In genomic region chr12:58725400-58726105, GRCh38 we compare ENCODE assay signal across 21 cellular contexts.
DNase-seq lines count a peak whose midpoint lies in the region; ATAC-seq, FAIRE-seq and TF ChIP-seq lines count a peak whose summit lies in the region.
"Had no signal": no experiment of that assay in that cellular context is flagged by ENCODE, and none has a peak within 500 bp of the region (broad histone marks: within the 10 kb centered on the region; RNA-seq: fewer than 3 reads in every experiment).

No MANE protein-coding gene starts in this region.

- no peaks in the 10 kb centered on the region for H3F3A ChIP-seq in PC-3 (ENCODE audit: low read length, unreplicated experiment)

- CTCF ChIA-PET in A549 (lab: Yijun Ruan, JAX), result no interaction called here
- CTCF ChIA-PET in HepG2 (lab: Yijun Ruan, JAX; ENCODE audit: low intra/inter-chr PET ratio, low total read pairs), result no interaction called here
- CTCF ChIA-PET in PC-3 (lab: Charles Lee), result no interaction called here

- no peak overlapping the region for H3K27ac Mint-ChIP-seq in natural killer cell treated with Interleukin-12 subunit alpha and Interleukin-12 subunit beta and Interleukin-15 and Interleukin-18, amount 100 ng/mL, for 72 hours
- H3K27ac Mint-ChIP-seq: B cell; CD8-positive, alpha-beta T cell; GM23338; IgD-negative memory B cell had no signal

- no peaks in the 10 kb centered on the region for H3K9me3 ChIP-seq in A549
- no peaks in the 10 kb centered on the region for H3K9me3 ChIP-seq in adipocyte (ENCODE audit: control insufficient read depth, low read length)
- no peaks in the 10 kb centered on the region for H3K9me3 ChIP-seq in HepG2 (ENCODE audit: low read length)
- no peaks in the 10 kb centered on the region for H3K9me3 ChIP-seq in PC-3 (ENCODE audit: low read length)
- H3K9me3 ChIP-seq: BLaER1 treated with 17β-estradiol and CSF1 and Interleukin-3, amounts not matched to agents 10 nM and 100 nM had no signal

- H3K27ac ChIP-seq in A549 (no peak overlapping the region), HepG2 (ENCODE audit: extremely low read length, insufficient read depth, low read length) (no peak overlapping the region), PC-3 (ENCODE audit: low read length) (no peak overlapping the region)
- H3K27ac ChIP-seq: 22Rv1; BLaER1 treated with 17β-estradiol and CSF1 and Interleukin-3, amounts not matched to agents 10 nM and 100 nM; HL-60 had no signal

- POLR2A ChIA-PET in A549 (lab: Yijun Ruan, JAX) (no interaction called here), HepG2 (lab: Yijun Ruan, JAX) (no interaction called here), PC-3 (lab: Charles Lee; ENCODE audit: unreplicated experiment) (interaction anchor here (0.7 kb wide), 1 partner anchor 130 kb away, joined by 4 read pairs; no protein-coding TSS in a partner anchor)

- in situ Hi-C loops in HepG2 (cut with HindIII; ENCODE audit: extremely low pct_ligation_motif_present, low pct_unique_long_range_greater_than_20kb), result no loop called here

- H3K4me1 ChIP-seq in A549 (peaks cover 29% of the 10 kb centered on the region), adipocyte (ENCODE audit: control insufficient read depth, insufficient read depth, low read length) (peaks cover 28% of the 10 kb centered on the region), HepG2 (ENCODE audit: insufficient read depth, low read length) (no peaks in the 10 kb centered on the region), PC-3 (ENCODE audit: insufficient read depth, low read length) (no peaks in the 10 kb centered on the region)

- no peaks in the 10 kb centered on the region for H4K20me1 ChIP-seq in HepG2 (ENCODE audit: insufficient read depth, low read length)
- H4K20me1 ChIP-seq in PC-3 (ENCODE audit: low read length), result no peaks in the 10 kb centered on the region
- H4K20me1 ChIP-seq: BLaER1 treated with 17β-estradiol and CSF1 and Interleukin-3, amounts not matched to agents 10 nM and 100 nM had no signal

- no peaks in the 10 kb centered on the region for H3K27me3 ChIP-seq in adipocyte (replicated peaks; ENCODE audit: control insufficient read depth, insufficient read depth, low read length)
- no peaks in the 10 kb centered on the region; a peak in 1 of 5 replicates for H3K27me3 ChIP-seq in HepG2 (ENCODE audit: control insufficient read depth in 1 of 2, insufficient read depth in 2 of 2, low read length in 2 of 2)
- H3K27me3 ChIP-seq in PC-3 (ENCODE audit: low read length), result no peaks in the 10 kb centered on the region
- H3K27me3 ChIP-seq: BLaER1 treated with 17β-estradiol and CSF1 and Interleukin-3, amounts not matched to agents 10 nM and 100 nM had no signal

- TF ChIP-seq EP300 in A549 (IDR thresholded peaks at IDR 0.05) (no peak), HepG2 (IDR thresholded peaks at IDR 0.05; ENCODE audit: low read depth in 2 of 2, low read length in 2 of 2) (no peak), HepG2 (CRISPR knock-in tag; IDR thresholded peaks at IDR 0.05; ENCODE audit: borderline replicate concordance) (no peak)

- no peak for TF ChIP-seq POLR2A in A549 (IDR thresholded peaks at IDR 0.05; ENCODE audit: low read length)
- TF ChIP-seq POLR2A in HepG2 (IDR thresholded peaks at IDR 0.05; ENCODE audit: insufficient read depth in 1 of 2, low read depth in 2 of 2, low read length in 2 of 2), result no peak
- TF ChIP-seq POLR2A in GM12892 (IDR thresholded peaks at IDR 0.05; ENCODE audit: low read depth, low read length), result no peak

- H3K9ac ChIP-seq in adipocyte (ENCODE audit: low read length), result peak overlapping the region; percentile 39
- no peak overlapping the region for H3K9ac ChIP-seq in HepG2 (ENCODE audit: insufficient read depth, low read depth, low read length)
- no peak overlapping the region for H3K9ac ChIP-seq in PC-3 (ENCODE audit: low read length)
- H3K9ac ChIP-seq: BLaER1 treated with 17β-estradiol and CSF1 and Interleukin-3, amounts not matched to agents 10 nM and 100 nM had no signal

- peaks cover 10% of the 10 kb centered on the region for H3K9me3 Mint-ChIP-seq in natural killer cell treated with Interleukin-12 subunit alpha and Interleukin-12 subunit beta and Interleukin-15 and Interleukin-18, amount 100 ng/mL, for 72 hours
- H3K9me3 Mint-ChIP-seq: GM23338 had no signal

- H3K36me3 Mint-ChIP-seq in natural killer cell treated with Interleukin-12 subunit alpha and Interleukin-12 subunit beta and Interleukin-15 and Interleukin-18, amount 100 ng/mL, for 72 hours, result peaks cover 4% of the 10 kb centered on the region
- H3K36me3 Mint-ChIP-seq: CD8-positive, alpha-beta T cell; IgD-negative memory B cell had no signal

- H3K4me2 ChIP-seq in A549, result no peak overlapping the region
- no peak overlapping the region for H3K4me2 ChIP-seq in HepG2 (ENCODE audit: low read depth, low read length)
- no peak overlapping the region for H3K4me2 ChIP-seq in PC-3 (ENCODE audit: low read length)
- H3K4me2 ChIP-seq: BLaER1 treated with 17β-estradiol and CSF1 and Interleukin-3, amounts not matched to agents 10 nM and 100 nM; GM23338 had no signal

- H3K27me3 Mint-ChIP-seq in natural killer cell treated with Interleukin-12 subunit alpha and Interleukin-12 subunit beta and Interleukin-15 and Interleukin-18, amount 100 ng/mL, for 72 hours, result no peaks in the 10 kb centered on the region
- H3K27me3 Mint-ChIP-seq: B cell, IgD-negative memory B cell had no signal

- ATAC-seq in A549 (no peak), HepG2 (no peak), PC-3 (no peak)
- ATAC-seq in natural killer cell treated with Interleukin-12 subunit alpha and Interleukin-12 subunit beta and Interleukin-15 and Interleukin-18, amount 100 ng/mL, for 72 hours, result no peak
- ATAC-seq: CD8-positive, alpha-beta T cell; GM12878; GM23338 had no signal

- H3K4me3 ChIP-seq in A549 (no peak overlapping the region), adipocyte (ENCODE audit: low read length) (peak overlapping the region; percentile 44), fibroblast of mammary gland (ENCODE audit: control insufficient read depth, low read depth, low read length) (no peak overlapping the region), HepG2 (replicated peaks in 1 of 3; ENCODE audit: insufficient read depth in 1 of 3, low read depth in 2 of 3, low read length in 3 of 3) (no peak overlapping the region), PC-3 (ENCODE audit: low read length) (no peak overlapping the region)
- H3K4me3 ChIP-seq: BLaER1 treated with 17β-estradiol and CSF1 and Interleukin-3, amounts not matched to agents 10 nM and 100 nM; GM12878; GM23338 had no signal

- H3K79me2 ChIP-seq in HepG2 (ENCODE audit: insufficient read depth, low read length) (no peaks in the 10 kb centered on the region), PC-3 (ENCODE audit: low read length) (no peaks in the 10 kb centered on the region)

- no peaks in the 10 kb centered on the region for H3K9me2 ChIP-seq in PC-3 (replicated peaks; ENCODE audit: low read length)

- no peaks in the 10 kb centered on the region for H3K4me1 Mint-ChIP-seq in natural killer cell treated with Interleukin-12 subunit alpha and Interleukin-12 subunit beta and Interleukin-15 and Interleukin-18, amount 100 ng/mL, for 72 hours (ENCODE audit: low read depth in 2 of 2)
- H3K4me1 Mint-ChIP-seq: B cell, GM23338, IgD-negative memory B cell had no signal

- no peak for DNase-seq in A549 (ENCODE audit: low read depth in 1 of 2, low spot score in 1 of 2)
- DNase-seq in adipocyte (ENCODE audit: low read depth), result peak; percentile 74
- peak; percentile 7 for DNase-seq in fibroblast of mammary gland (ENCODE audit: low read depth)
- no peak for DNase-seq in HepG2 (ENCODE audit: low spot score)
- no peak for DNase-seq in natural killer cell treated with Interleukin-12 subunit alpha and Interleukin-12 subunit beta and Interleukin-15 and Interleukin-18, amount 100 ng/mL, for 72 hours (ENCODE audit: low spot score)
- no peak for DNase-seq in GM12892 (ENCODE audit: insufficient read length)
- DNase-seq in PC-3, result no peak
- DNase-seq: CD8-positive, alpha-beta T cell; DMS 273 treated with DMSO at 0.1 percent for 48 hours; DND-41; EL; HCEC 1CT had no signal

- 63% methylated on average over 5 of the region's 5 CpGs for WGBS in A549 (ENCODE audit: missing lambda C conversion rate)
- 2% methylated on average over 5 of the region's 5 CpGs for WGBS in HepG2 (ENCODE audit: low lambda C conversion rate)

- H2AFZ ChIP-seq in HepG2 (ENCODE audit: low read length), result no peak overlapping the region
- no peak overlapping the region for H2AFZ ChIP-seq in PC-3 (ENCODE audit: low read length)
- H2AFZ ChIP-seq: GM23338 had no signal

- H3K4me3 Mint-ChIP-seq in natural killer cell treated with Interleukin-12 subunit alpha and Interleukin-12 subunit beta and Interleukin-15 and Interleukin-18, amount 100 ng/mL, for 72 hours, result no peak overlapping the region
- H3K4me3 Mint-ChIP-seq: B cell; CD8-positive, alpha-beta T cell; GM23338; IgD-negative memory B cell had no signal

- no peak for TF ChIP-seq RAD21 in A549 (conservative IDR thresholded peaks at IDR 0.05 in 1 of 2, IDR thresholded peaks at IDR 0.05 in 1 of 2)
- TF ChIP-seq RAD21 in HepG2 (CRISPR knock-in tag; IDR thresholded peaks at IDR 0.05), result no peak

- TF ChIP-seq CTCF in A549 (IDR thresholded peaks at IDR 0.05) (no peak), fibroblast of mammary gland (conservative IDR thresholded peaks at IDR 0.05; ENCODE audit: control insufficient read depth, insufficient read depth, low read depth, low read length) (no peak), HepG2 (CRISPR knock-in tag; IDR thresholded peaks at IDR 0.05) (no peak), PC-3 (conservative IDR thresholded peaks at IDR 0.05; ENCODE audit: low read depth, low read length) (no peak)

- H3K36me3 ChIP-seq in adipocyte (ENCODE audit: control insufficient read depth, insufficient read depth, low read length, severe bottlenecking) (no peaks in the 10 kb centered on the region), HepG2 (replicated peaks in 1 of 2; ENCODE audit: control insufficient read depth in 1 of 2, insufficient read depth in 2 of 2, low read length in 2 of 2) (no peaks in the 10 kb centered on the region), PC-3 (ENCODE audit: low read depth, low read length) (no peaks in the 10 kb centered on the region)
- H3K36me3 ChIP-seq: BLaER1 treated with 17β-estradiol and CSF1 and Interleukin-3, amounts not matched to agents 10 nM and 100 nM had no signal

- FAIRE-seq in A549 (lab: Jason Lieb, UNC), result peak; percentile 80
- FAIRE-seq in HepG2 (lab: Jason Lieb, UNC), result no peak
- no peak for FAIRE-seq in GM12892 (lab: Jason Lieb, UNC)
- FAIRE-seq: GM12878, GM19239, H54 had no signal

- BruUV-seq in HepG2 (replicated peaks; lab: Mats Ljungman, UMichigan) (no TSS peak), PC-3 (replicated peaks; lab: Mats Ljungman, UMichigan) (no TSS peak)

- intact Hi-C loops in HepG2 (cut with micrococcal nuclease; ENCODE audit: unreplicated experiment), result no loop called here
- intact Hi-C loops in PC-3 (cut with micrococcal nuclease), result no loop called here

TF ChIP-seq in A549, 52 proteins besides CTCF, POLR2A, EP300 and RAD21:
- TF ChIP-seq KDM5A (IDR thresholded peaks at IDR 0.05) (no peak), MAFK (IDR thresholded peaks at IDR 0.05; ENCODE audit: partially characterized antibody) (peak; percentile 86)

TF ChIP-seq in HepG2, 621 proteins besides CTCF, POLR2A, EP300 and RAD21 (continues in another document):
- no peak for TF ChIP-seq SNAPC5 (CRISPR knock-in tag; IDR thresholded peaks at IDR 0.05; ENCODE audit: borderline replicate concordance)
- peak; percentile 70 to 84 for TF ChIP-seq MAFK (conservative IDR thresholded peaks at IDR 0.05 in 1 of 2, IDR thresholded peaks at IDR 0.05 in 1 of 2; ENCODE audit: low read length in 2 of 2)

Comparison
In these comparisons a context has a peak if more than half of its experiments do, and no peak if none do; other contexts are left out.
1. DNase-seq: peak in adipocyte (single experiment) and fibroblast of mammary gland (single experiment); none in A549 (0 of 2), HepG2 (single experiment), natural killer cell treated with Interleukin-12 subunit alpha and Interleukin-12 subunit beta and Interleukin-15 and Interleukin-18, amount 100 ng/mL, for 72 hours (single experiment), GM12892 (single experiment) and PC-3 (single experiment).
2. Of the 38 proteins assayed by ChIP-seq in both HepG2 and A549: peak only in HepG2: none; only in A549: none; in both: MAFK; in neither: 37.